ENCODE assay signal across 38 cellular contexts in the genomic region with DNA sequence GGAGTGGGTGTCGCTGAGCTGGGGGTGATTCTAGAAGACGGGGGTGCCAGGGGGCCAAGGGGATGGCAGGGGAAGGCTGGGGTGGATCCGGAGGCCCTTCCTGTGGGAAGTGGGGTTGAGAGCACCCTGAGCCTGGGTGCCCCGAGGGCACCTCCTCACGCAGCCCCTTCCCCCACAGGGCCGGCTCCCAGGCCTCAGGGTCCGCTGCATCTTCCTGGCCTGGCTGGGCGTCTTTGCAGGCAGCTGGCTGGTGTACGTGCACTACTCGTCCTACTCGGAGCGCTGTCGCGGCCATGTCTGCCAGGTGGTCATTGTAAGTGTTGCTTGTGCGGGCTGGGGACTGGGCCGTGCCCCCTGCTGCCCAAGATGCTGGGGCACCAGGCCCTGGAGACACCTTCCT. TPM values are rescaled to one million over a fixed set of nuclear protein-coding genes. Genes with fewer than 3 reads are reported as not detected.
"Had no signal": no experiment of that assay in that cellular context is flagged by ENCODE, and none has a peak within 500 bp of the region (broad histone marks: within the 10 kb centered on the region; RNA-seq: fewer than 3 reads in every experiment).

No MANE protein-coding gene starts in this region.

- H3K9me3 Mint-ChIP-seq: mesothelial cell of epicardium; naive B cell; natural killer cell treated with Interleukin-12 subunit alpha and Interleukin-12 subunit beta and Interleukin-15 and Interleukin-18, amount 100 ng/mL, for 72 hours; neural crest cell; stimulated activated naive CD8-positive, alpha-beta T cell treated with anti-CD3 and anti-CD28 coated beads, Interleukin-15, amount 100 ng/mL, for 72 hours had no signal

- H3K27ac Mint-ChIP-seq: mesothelial cell of epicardium; natural killer cell treated with Interleukin-12 subunit alpha and Interleukin-12 subunit beta and Interleukin-15 and Interleukin-18, amount 100 ng/mL, for 72 hours; progenitor cell of endocrine pancreas; stimulated activated naive CD8-positive, alpha-beta T cell treated with anti-CD3 and anti-CD28 coated beads, Interleukin-15, amount 100 ng/mL, for 72 hours had no signal

- H3K4me3 ChIP-seq: colonic mucosa, esophagus muscularis mucosa, gastroesophageal sphincter, heart left ventricle, hepatocyte, left lung, mucosa of descending colon, ovary, right atrium auricular region, smooth muscle cell, suprapubic skin, transverse colon, vagina had no signal

- H2AFZ ChIP-seq: hepatocyte had no signal

- DNase-seq: colonic mucosa; dermis blood vessel endothelial cell; effector memory CD4-positive, alpha-beta T cell; foreskin keratinocyte; left cardiac atrium; mesenchymal stem cell; mucosa of descending colon; naive B cell; nucleus accumbens; ovary; stimulated activated CD4-positive, alpha-beta T cell treated with anti-CD3 and anti-CD28 coated beads, Interleukin-12 subunit alpha, Interleukin-12 subunit beta, amount 100 ng/mL, for 4 hours; stimulated activated CD4-positive, alpha-beta T cell treated with anti-CD3 and anti-CD28 coated beads, Interleukin-1b, Interleukin-23, amount 100 ng/mL, for 48 hours; stimulated activated CD4-positive, alpha-beta T cell treated with anti-CD3 and anti-CD28 coated beads, Interleukin-4, amount 100 ng/mL, for 1 hour; stimulated activated CD8-positive, alpha-beta memory T cell treated with anti-CD3 and anti-CD28 coated beads, Interleukin-4, amount 100 ng/mL, for 48 hours; stimulated activated naive CD4-positive, alpha-beta T cell; stimulated activated naive CD8-positive, alpha-beta T cell treated with anti-CD3 and anti-CD28 coated beads, Interleukin-15, amount 100 ng/mL, for 72 hours; transverse colon had no signal

- H3K27ac ChIP-seq: colonic mucosa, foreskin keratinocyte, gastroesophageal sphincter, hepatocyte, left lung, ovary, right atrium auricular region, suprapubic skin, transverse colon, vagina had no signal

- H3K36me3 Mint-ChIP-seq: naive B cell; natural killer cell treated with Interleukin-12 subunit alpha and Interleukin-12 subunit beta and Interleukin-15 and Interleukin-18, amount 100 ng/mL, for 72 hours had no signal

- H3K4me2 ChIP-seq: hepatocyte, smooth muscle cell had no signal

- H3K36me3 ChIP-seq: colonic mucosa, ovary, transverse colon, vagina had no signal

- ATAC-seq: foreskin keratinocyte; gastroesophageal sphincter; heart left ventricle; left cardiac atrium; left lung; mucosa of descending colon; natural killer cell treated with Interleukin-12 subunit alpha and Interleukin-12 subunit beta and Interleukin-15 and Interleukin-18, amount 100 ng/mL, for 72 hours; sciatic nerve; stimulated activated naive CD8-positive, alpha-beta T cell treated with anti-CD3 and anti-CD28 coated beads, Interleukin-15, amount 100 ng/mL, for 72 hours had no signal

- H3K27me3 ChIP-seq: hepatocyte, ovary, right atrium auricular region had no signal

- H3K4me3 Mint-ChIP-seq: mesothelial cell of epicardium; natural killer cell treated with Interleukin-12 subunit alpha and Interleukin-12 subunit beta and Interleukin-15 and Interleukin-18, amount 100 ng/mL, for 72 hours; stimulated activated naive CD8-positive, alpha-beta T cell treated with anti-CD3 and anti-CD28 coated beads, Interleukin-15, amount 100 ng/mL, for 72 hours had no signal

- H3K4me1 ChIP-seq: colonic mucosa, foreskin keratinocyte had no signal

- H3K9me3 ChIP-seq: colonic mucosa, esophagus muscularis mucosa, gastroesophageal sphincter, heart left ventricle, left lung, mucosa of descending colon, ovary, right atrium auricular region, suprapubic skin, transverse colon, vagina had no signal

- H3K27me3 Mint-ChIP-seq: naive B cell, progenitor cell of endocrine pancreas had no signal

RNA-seq across cellular contexts. Expression of gene DIPK1B, which starts 5.0 kb away (rescaled TPM):
- total RNA-seq: natural killer cell treated with Interleukin-12 subunit alpha and Interleukin-12 subunit beta and Interleukin-15 and Interleukin-18, amount 100 ng/mL, for 72 hours had no signal

RNA-seq across cellular contexts. Expression of gene LCN10, which starts 25.3 kb away (rescaled TPM):
- total RNA-seq: dermis blood vessel endothelial cell, endothelial cell of umbilical vein, epithelial cell of proximal tubule, fibroblast of lung, foreskin keratinocyte, hepatocyte, kidney epithelial cell, lung microvascular endothelial cell, neural crest cell, progenitor cell of endocrine pancreas, smooth muscle cell had no signal
- polyA plus RNA-seq: endothelial cell of umbilical vein, fibroblast of lung, foreskin keratinocyte, hepatocyte, smooth muscle cell had no signal

RNA-seq across cellular contexts. Expression of gene LCN6, which starts 30.9 kb away (rescaled TPM):
- total RNA-seq: endothelial cell of umbilical vein; epithelial cell of proximal tubule; fibroblast of lung; foreskin keratinocyte; hepatocyte; kidney epithelial cell; lung microvascular endothelial cell; mesothelial cell of epicardium; natural killer cell treated with Interleukin-12 subunit alpha and Interleukin-12 subunit beta and Interleukin-15 and Interleukin-18, amount 100 ng/mL, for 72 hours; neural crest cell; progenitor cell of endocrine pancreas; smooth muscle cell had no signal
- polyA plus RNA-seq: fibroblast of lung, foreskin keratinocyte, hepatocyte, smooth muscle cell had no signal

RNA-seq across cellular contexts. Expression of gene LCN8, which starts 40.6 kb away (rescaled TPM):
- total RNA-seq: colonic mucosa; dermis blood vessel endothelial cell; endothelial cell of umbilical vein; epithelial cell of proximal tubule; esophagus muscularis mucosa; fibroblast of lung; foreskin keratinocyte; gastroesophageal sphincter; heart left ventricle; hepatocyte; kidney epithelial cell; left cardiac atrium; left lung; lower leg skin; lung microvascular endothelial cell; mesothelial cell of epicardium; mucosa of descending colon; natural killer cell treated with Interleukin-12 subunit alpha and Interleukin-12 subunit beta and Interleukin-15 and Interleukin-18, amount 100 ng/mL, for 72 hours; neural crest cell; progenitor cell of endocrine pancreas; right atrium auricular region; sciatic nerve; smooth muscle cell; suprapubic skin; transverse colon; ureter; vagina had no signal
- polyA plus RNA-seq: endothelial cell of umbilical vein, fibroblast of lung, foreskin keratinocyte, heart left ventricle, hepatocyte, smooth muscle cell had no signal
